ENCODE assay signal across 1 cellular context in the genomic region with DNA sequence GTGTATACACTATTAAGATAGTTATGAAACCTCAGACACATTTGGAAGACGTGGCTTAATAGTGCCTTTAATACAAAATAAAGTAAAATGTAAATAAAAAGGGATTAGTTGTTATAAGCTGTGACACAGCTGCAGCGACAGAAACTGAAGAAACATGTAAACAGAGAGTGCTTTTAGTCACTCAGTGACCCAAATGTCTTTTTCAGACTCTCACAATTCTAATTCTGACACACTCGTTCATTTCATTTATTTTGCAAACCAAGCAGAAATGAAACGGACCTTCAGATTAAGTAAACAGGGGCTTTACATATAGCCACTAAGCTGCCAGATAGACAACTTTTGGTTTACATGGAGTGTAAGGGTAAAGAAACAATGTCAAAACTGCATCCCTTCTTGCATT.
TF ChIP-seq lines count a peak whose summit lies in the region.

No MANE protein-coding gene starts in this region.

TF ChIP-seq in GM23338, 12 proteins besides CTCF, POLR2A, EP300 and RAD21 (continued from another document):
- TF ChIP-seq, protein P1, sequence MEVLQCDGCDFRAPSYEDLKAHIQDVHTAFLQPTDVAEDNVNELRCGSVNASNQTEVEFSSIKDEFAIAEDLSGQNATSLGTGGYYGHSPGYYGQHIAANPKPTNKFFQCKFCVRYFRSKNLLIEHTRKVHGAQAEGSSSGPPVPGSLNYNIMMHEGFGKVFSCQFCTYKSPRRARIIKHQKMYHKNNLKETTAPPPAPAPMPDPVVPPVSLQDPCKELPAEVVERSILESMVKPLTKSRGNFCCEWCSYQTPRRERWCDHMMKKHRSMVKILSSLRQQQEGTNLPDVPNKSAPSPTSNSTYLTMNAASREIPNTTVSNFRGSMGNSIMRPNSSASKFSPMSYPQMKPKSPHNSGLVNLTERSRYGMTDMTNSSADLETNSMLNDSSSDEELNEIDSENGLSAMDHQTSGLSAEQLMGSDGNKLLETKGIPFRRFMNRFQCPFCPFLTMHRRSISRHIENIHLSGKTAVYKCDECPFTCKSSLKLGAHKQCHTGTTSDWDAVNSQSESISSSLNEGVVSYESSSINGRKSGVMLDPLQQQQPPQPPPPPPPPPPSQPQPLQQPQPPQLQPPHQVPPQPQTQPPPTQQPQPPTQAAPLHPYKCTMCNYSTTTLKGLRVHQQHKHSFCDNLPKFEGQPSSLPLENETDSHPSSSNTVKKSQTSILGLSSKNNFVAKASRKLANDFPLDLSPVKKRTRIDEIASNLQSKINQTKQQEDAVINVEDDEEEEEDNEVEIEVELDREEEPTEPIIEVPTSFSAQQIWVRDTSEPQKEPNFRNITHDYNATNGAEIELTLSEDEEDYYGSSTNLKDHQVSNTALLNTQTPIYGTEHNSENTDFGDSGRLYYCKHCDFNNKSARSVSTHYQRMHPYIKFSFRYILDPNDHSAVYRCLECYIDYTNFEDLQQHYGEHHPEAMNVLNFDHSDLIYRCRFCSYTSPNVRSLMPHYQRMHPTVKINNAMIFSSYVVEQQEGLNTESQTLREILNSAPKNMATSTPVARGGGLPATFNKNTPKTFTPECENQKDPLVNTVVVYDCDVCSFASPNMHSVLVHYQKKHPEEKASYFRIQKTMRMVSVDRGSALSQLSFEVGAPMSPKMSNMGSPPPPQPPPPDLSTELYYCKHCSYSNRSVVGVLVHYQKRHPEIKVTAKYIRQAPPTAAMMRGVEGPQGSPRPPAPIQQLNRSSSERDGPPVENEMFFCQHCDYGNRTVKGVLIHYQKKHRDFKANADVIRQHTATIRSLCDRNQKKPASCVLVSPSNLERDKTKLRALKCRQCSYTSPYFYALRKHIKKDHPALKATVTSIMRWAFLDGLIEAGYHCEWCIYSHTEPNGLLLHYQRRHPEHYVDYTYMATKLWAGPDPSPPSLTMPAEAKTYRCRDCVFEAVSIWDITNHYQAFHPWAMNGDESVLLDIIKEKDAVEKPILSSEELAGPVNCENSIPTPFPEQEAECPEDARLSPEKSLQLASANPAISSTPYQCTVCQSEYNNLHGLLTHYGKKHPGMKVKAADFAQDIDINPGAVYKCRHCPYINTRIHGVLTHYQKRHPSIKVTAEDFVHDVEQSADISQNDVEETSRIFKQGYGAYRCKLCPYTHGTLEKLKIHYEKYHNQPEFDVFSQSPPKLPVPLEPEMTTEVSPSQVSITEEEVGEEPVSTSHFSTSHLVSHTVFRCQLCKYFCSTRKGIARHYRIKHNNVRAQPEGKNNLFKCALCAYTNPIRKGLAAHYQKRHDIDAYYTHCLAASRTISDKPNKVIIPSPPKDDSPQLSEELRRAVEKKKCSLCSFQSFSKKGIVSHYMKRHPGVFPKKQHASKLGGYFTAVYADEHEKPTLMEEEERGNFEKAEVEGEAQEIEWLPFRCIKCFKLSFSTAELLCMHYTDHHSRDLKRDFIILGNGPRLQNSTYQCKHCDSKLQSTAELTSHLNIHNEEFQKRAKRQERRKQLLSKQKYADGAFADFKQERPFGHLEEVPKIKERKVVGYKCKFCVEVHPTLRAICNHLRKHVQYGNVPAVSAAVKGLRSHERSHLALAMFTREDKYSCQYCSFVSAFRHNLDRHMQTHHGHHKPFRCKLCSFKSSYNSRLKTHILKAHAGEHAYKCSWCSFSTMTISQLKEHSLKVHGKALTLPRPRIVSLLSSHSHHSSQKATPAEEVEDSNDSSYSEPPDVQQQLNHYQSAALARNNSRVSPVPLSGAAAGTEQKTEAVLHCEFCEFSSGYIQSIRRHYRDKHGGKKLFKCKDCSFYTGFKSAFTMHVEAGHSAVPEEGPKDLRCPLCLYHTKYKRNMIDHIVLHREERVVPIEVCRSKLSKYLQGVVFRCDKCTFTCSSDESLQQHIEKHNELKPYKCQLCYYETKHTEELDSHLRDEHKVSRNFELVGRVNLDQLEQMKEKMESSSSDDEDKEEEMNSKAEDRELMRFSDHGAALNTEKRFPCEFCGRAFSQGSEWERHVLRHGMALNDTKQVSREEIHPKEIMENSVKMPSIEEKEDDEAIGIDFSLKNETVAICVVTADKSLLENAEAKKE (CRISPR knock-in tag; IDR thresholded peaks at IDR 0.05) = no peak
- TF ChIP-seq NANOG (IDR thresholded peaks at IDR 0.05; ENCODE audit: borderline replicate concordance) (no peak), ZNF331 (CRISPR knock-in tag; IDR thresholded peaks at IDR 0.05; ENCODE audit: low read depth) (no peak), JUNB (IDR thresholded peaks at IDR 0.05; ENCODE audit: unreplicated experiment) (no peak), EZH2 (IDR thresholded peaks at IDR 0.05; ENCODE audit: low read depth, unreplicated experiment) (no peak), CREB1 (CRISPR knock-in tag; IDR thresholded peaks at IDR 0.05; ENCODE audit: low read depth) (no peak), STAT1 (IDR thresholded peaks at IDR 0.05; ENCODE audit: unreplicated experiment) (no peak), ZNF114 (CRISPR knock-in tag; IDR thresholded peaks at IDR 0.05) (no peak), POLR2AphosphoS5 (IDR thresholded peaks at IDR 0.05; ENCODE audit: low read depth) (no peak)
- TF ChIP-seq, protein P2, sequence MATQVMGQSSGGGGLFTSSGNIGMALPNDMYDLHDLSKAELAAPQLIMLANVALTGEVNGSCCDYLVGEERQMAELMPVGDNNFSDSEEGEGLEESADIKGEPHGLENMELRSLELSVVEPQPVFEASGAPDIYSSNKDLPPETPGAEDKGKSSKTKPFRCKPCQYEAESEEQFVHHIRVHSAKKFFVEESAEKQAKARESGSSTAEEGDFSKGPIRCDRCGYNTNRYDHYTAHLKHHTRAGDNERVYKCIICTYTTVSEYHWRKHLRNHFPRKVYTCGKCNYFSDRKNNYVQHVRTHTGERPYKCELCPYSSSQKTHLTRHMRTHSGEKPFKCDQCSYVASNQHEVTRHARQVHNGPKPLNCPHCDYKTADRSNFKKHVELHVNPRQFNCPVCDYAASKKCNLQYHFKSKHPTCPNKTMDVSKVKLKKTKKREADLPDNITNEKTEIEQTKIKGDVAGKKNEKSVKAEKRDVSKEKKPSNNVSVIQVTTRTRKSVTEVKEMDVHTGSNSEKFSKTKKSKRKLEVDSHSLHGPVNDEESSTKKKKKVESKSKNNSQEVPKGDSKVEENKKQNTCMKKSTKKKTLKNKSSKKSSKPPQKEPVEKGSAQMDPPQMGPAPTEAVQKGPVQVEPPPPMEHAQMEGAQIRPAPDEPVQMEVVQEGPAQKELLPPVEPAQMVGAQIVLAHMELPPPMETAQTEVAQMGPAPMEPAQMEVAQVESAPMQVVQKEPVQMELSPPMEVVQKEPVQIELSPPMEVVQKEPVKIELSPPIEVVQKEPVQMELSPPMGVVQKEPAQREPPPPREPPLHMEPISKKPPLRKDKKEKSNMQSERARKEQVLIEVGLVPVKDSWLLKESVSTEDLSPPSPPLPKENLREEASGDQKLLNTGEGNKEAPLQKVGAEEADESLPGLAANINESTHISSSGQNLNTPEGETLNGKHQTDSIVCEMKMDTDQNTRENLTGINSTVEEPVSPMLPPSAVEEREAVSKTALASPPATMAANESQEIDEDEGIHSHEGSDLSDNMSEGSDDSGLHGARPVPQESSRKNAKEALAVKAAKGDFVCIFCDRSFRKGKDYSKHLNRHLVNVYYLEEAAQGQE (IDR thresholded peaks at IDR 0.05; ENCODE audit: unreplicated experiment) = no peak
